ENCODE assay signal across 1 cellular context in genomic region chr1:37807555-37808368, GRCh38.
A peak's percentile ranks its signal among the peaks of the same experiment; 100 is the strongest.
TF ChIP-seq lines count a peak whose summit lies in the region.

C1orf122 (plus strand) TSS chr1:37807790; CDS start chr1:37808405, 615 bp downstream.
YRDC (minus strand) TSS chr1:37808208; CDS start chr1:37808180, 28 bp downstream.

TF ChIP-seq in HEK293, 187 proteins besides CTCF, POLR2A, EP300 and RAD21 (continued from another document):
- TF ChIP-seq ZSCAN5A (tag by site-specific recombination; IDR thresholded peaks at IDR 0.05) (no peak), ZNF621 (tag by site-specific recombination; IDR thresholded peaks at IDR 0.05) (no peak), ZNF23 (tag by site-specific recombination; IDR thresholded peaks at IDR 0.05; ENCODE audit: borderline replicate concordance) (no peak), ZIC2 (tag by site-specific recombination; IDR thresholded peaks at IDR 0.05) (no peak), ZNF585B (tag by site-specific recombination; IDR thresholded peaks at IDR 0.05) (0 out of 2 replicates have a peak, but pooled peaks have one; percentile 14), KLF7 (tag by site-specific recombination; IDR thresholded peaks at IDR 0.05; ENCODE audit: borderline replicate concordance) (0 out of 2 replicates have a peak, but pooled peaks have one; percentile 18), ZFP41 (tag by site-specific recombination; IDR thresholded peaks at IDR 0.05; ENCODE audit: borderline replicate concordance) (no peak), MEIS1 (CRISPR knock-in tag; IDR thresholded peaks at IDR 0.05; ENCODE audit: borderline replicate concordance) (no peak), ZNF692 (tag by site-specific recombination; IDR thresholded peaks at IDR 0.05) (peak; percentile 23; the same call in 1 of the 2 replicates), ZNF140 (tag by site-specific recombination; IDR thresholded peaks at IDR 0.05) (no peak), ZNF555 (tag by site-specific recombination; conservative IDR thresholded peaks at IDR 0.05) (no peak), PATZ1 (tag by site-specific recombination; IDR thresholded peaks at IDR 0.05) (peak; percentile 17; the same call in 1 of the 2 replicates), ZNF596 (tag by site-specific recombination; IDR thresholded peaks at IDR 0.05) (no peak), SP2 (tag by site-specific recombination; IDR thresholded peaks at IDR 0.05) (peak; percentile 83), ZNF677 (tag by site-specific recombination; IDR thresholded peaks at IDR 0.05) (0 out of 2 replicates have a peak, but pooled peaks have one; percentile 23), ZBTB11 (tag by site-specific recombination; conservative IDR thresholded peaks at IDR 0.05; ENCODE audit: low read depth) (peak; percentile 94), IKZF3 (tag by site-specific recombination; IDR thresholded peaks at IDR 0.05) (0 out of 2 replicates have a peak, but pooled peaks have one; percentile 9)
- TF ChIP-seq, protein P1, sequence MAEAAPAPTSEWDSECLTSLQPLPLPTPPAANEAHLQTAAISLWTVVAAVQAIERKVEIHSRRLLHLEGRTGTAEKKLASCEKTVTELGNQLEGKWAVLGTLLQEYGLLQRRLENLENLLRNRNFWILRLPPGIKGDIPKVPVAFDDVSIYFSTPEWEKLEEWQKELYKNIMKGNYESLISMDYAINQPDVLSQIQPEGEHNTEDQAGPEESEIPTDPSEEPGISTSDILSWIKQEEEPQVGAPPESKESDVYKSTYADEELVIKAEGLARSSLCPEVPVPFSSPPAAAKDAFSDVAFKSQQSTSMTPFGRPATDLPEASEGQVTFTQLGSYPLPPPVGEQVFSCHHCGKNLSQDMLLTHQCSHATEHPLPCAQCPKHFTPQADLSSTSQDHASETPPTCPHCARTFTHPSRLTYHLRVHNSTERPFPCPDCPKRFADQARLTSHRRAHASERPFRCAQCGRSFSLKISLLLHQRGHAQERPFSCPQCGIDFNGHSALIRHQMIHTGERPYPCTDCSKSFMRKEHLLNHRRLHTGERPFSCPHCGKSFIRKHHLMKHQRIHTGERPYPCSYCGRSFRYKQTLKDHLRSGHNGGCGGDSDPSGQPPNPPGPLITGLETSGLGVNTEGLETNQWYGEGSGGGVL (tag by site-specific recombination; IDR thresholded peaks at IDR 0.05): no peak
- TF ChIP-seq, protein P2, sequence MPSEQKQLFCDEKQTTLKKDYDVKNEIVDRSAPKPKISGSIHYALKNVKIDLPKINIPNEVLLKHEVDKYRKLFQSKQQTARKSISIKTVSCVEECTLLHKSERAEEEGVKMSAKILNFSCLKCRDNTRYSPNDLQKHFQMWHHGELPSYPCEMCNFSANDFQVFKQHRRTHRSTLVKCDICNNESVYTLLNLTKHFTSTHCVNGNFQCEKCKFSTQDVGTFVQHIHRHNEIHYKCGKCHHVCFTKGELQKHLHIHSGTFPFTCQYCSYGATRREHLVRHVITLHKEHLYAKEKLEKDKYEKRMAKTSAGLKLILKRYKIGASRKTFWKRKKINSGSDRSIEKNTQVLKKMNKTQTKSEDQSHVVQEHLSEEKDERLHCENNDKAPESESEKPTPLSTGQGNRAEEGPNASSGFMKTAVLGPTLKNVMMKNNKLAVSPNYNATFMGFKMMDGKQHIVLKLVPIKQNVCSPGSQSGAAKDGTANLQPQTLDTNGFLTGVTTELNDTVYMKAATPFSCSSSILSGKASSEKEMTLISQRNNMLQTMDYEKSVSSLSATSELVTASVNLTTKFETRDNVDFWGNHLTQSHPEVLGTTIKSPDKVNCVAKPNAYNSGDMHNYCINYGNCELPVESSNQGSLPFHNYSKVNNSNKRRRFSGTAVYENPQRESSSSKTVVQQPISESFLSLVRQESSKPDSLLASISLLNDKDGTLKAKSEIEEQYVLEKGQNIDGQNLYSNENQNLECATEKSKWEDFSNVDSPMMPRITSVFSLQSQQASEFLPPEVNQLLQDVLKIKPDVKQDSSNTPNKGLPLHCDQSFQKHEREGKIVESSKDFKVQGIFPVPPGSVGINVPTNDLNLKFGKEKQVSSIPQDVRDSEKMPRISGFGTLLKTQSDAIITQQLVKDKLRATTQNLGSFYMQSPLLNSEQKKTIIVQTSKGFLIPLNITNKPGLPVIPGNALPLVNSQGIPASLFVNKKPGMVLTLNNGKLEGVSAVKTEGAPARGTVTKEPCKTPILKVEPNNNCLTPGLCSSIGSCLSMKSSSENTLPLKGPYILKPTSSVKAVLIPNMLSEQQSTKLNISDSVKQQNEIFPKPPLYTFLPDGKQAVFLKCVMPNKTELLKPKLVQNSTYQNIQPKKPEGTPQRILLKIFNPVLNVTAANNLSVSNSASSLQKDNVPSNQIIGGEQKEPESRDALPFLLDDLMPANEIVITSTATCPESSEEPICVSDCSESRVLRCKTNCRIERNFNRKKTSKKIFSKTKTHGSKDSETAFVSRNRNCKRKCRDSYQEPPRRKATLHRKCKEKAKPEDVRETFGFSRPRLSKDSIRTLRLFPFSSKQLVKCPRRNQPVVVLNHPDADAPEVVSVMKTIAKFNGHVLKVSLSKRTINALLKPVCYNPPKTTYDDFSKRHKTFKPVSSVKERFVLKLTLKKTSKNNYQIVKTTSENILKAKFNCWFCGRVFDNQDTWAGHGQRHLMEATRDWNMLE (tag by site-specific recombination; conservative IDR thresholded peaks at IDR 0.05; ENCODE audit: low read depth): 0 out of 2 replicates have a peak, but pooled peaks have one; percentile 42
